19 cellular contexts compared by ENCODE assay signal in genomic region chr11:8352852-8353505, GRCh38.
DNase-seq lines count a peak whose midpoint lies in the region; ATAC-seq, FAIRE-seq and TF ChIP-seq lines count a peak whose summit lies in the region.
"Had no signal": no experiment of that assay in that cellular context is flagged by ENCODE, and none has a peak within 500 bp of the region (broad histone marks: within the 10 kb centered on the region; RNA-seq: fewer than 3 reads in every experiment).

No MANE protein-coding gene starts in this region.

- peaks cover 8 to 9% of the 10 kb centered on the region in 2 donors for H3K4me1 ChIP-seq in kidney (ENCODE audit: control insufficient read depth in 1 of 2, insufficient read depth in 1 of 2, low read depth in 1 of 2, low read length in 2 of 2)
- H3K4me1 ChIP-seq in aorta (ENCODE audit: control insufficient read depth in 1 of 2, insufficient read depth in 2 of 2, low read length in 2 of 2) = no peaks in the 10 kb centered on the region
- H3K4me1 ChIP-seq in lower lobe of right lung = peaks cover 5% of the 10 kb centered on the region
- H3K4me1 ChIP-seq: SJSA1 had no signal

- DNase-seq in HT1080 (ENCODE audit: low read depth) (peak; percentile 28), bronchial epithelial cell (ENCODE audit: low read depth) (peak; percentile 17), kidney (peak; percentile 39), aorta (peak; percentile 8 to 59), lower lobe of right lung (no peak), NCI-H2171 treated with DMSO at 0.1 percent for 48 hours (lab: John Stamatoyannopoulos, UW) (no peak)
- DNase-seq: GDM1, HFFc6, KG1, NCI-H1048, NCI-H146, NCI-H2107, NCI-H526 treated with DMSO at 0.1 percent for 48 hours, RPMI8226 had no signal

- WGBS in aorta, 2 donors = 80 to 86% methylated on average over 13 of the region's 13 CpGs

- H3K27me3 ChIP-seq in bronchial epithelial cell (ENCODE audit: control insufficient read depth, insufficient read depth, low read length) = peaks cover 11% of the 10 kb centered on the region
- no peaks in the 10 kb centered on the region for H3K27me3 ChIP-seq in aorta (ENCODE audit: control insufficient read depth in 1 of 2, insufficient read depth in 2 of 2, low read length in 1 of 2)
- peaks cover 13% of the 10 kb centered on the region for H3K27me3 ChIP-seq in lower lobe of right lung (ENCODE audit: low read depth)
- H3K27me3 ChIP-seq: SJSA1 had no signal

- no peak overlapping the region for H3K27ac ChIP-seq in kidney (ENCODE audit: low read depth in 2 of 2, low read length in 2 of 2)
- no peak overlapping the region for H3K27ac ChIP-seq in aorta (ENCODE audit: low read depth in 1 of 2, low read length in 2 of 2)
- no peak overlapping the region for H3K27ac ChIP-seq in lower lobe of right lung
- H3K27ac ChIP-seq: SJSA1 had no signal

- H3K36me3 ChIP-seq in bronchial epithelial cell (ENCODE audit: control insufficient read depth, insufficient read depth, low read length) (no peaks in the 10 kb centered on the region), kidney (ENCODE audit: control insufficient read depth in 1 of 2, insufficient read depth in 2 of 2, low read length in 2 of 2) (no peaks in the 10 kb centered on the region), aorta (ENCODE audit: control insufficient read depth in 1 of 2, insufficient read depth in 2 of 2, low read length in 1 of 2) (no peaks in the 10 kb centered on the region), lower lobe of right lung (no peaks in the 10 kb centered on the region)
- H3K36me3 ChIP-seq: SJSA1 had no signal

- FAIRE-seq in bronchial epithelial cell (lab: Jason Lieb, UNC) (peak; percentile 88), kidney (lab: Jason Lieb, UNC) (no peak)
- FAIRE-seq: GM12892, H1, HepG2 had no signal

- intact Hi-C loops in kidney (cut with DNase I) = no loop called here
- intact Hi-C loops in aorta (cut with DNase I) = no loop called here
- intact Hi-C loops in lower lobe of right lung (cut with DNase I) = no loop called here

- ATAC-seq in aorta (ENCODE audit: low FRiP score) (no peak), lower lobe of right lung (no peak), HG02981 (IDR thresholded peaks at IDR 0.05; ENCODE audit: unreplicated experiment) (no peak)
- ATAC-seq: HepG2 had no signal

- H3K9ac ChIP-seq in kidney (ENCODE audit: low read length in 2 of 2) = no peak overlapping the region

- TF ChIP-seq CTCF in bronchial epithelial cell (IDR thresholded peaks at IDR 0.05; ENCODE audit: insufficient read depth, low read length, severe bottlenecking) (no peak), kidney (IDR thresholded peaks at IDR 0.05; ENCODE audit: borderline replicate concordance, extremely low read depth, insufficient read depth) (no peak), lower lobe of right lung (IDR thresholded peaks at IDR 0.05) (no peak)

- no peaks in the 10 kb centered on the region for H3K9me3 ChIP-seq in kidney (ENCODE audit: control insufficient read depth in 1 of 2, low read length in 2 of 2)
- no peaks in the 10 kb centered on the region for H3K9me3 ChIP-seq in aorta (ENCODE audit: control insufficient read depth, low read length)
- H3K9me3 ChIP-seq in lower lobe of right lung = no peaks in the 10 kb centered on the region
- H3K9me3 ChIP-seq: SJSA1 had no signal

- H3K4me3 ChIP-seq in bronchial epithelial cell (ENCODE audit: low read depth, low read length) (no peak overlapping the region), kidney (ENCODE audit: low read length in 2 of 2) (no peak overlapping the region), aorta (ENCODE audit: low read length in 2 of 2) (no peak overlapping the region), lower lobe of right lung (no peak overlapping the region)
- H3K4me3 ChIP-seq: SJSA1 had no signal

Comparison
In these comparisons a context has a peak if more than half of its experiments do, and no peak if none do; other contexts are left out.
1. DNase-seq: peak in HT1080 (single experiment), bronchial epithelial cell (single experiment), kidney (single experiment) and aorta (2 of 2); none in lower lobe of right lung (single experiment) and NCI-H2171 treated with DMSO at 0.1 percent for 48 hours (single experiment).